In the genomic region with DNA sequence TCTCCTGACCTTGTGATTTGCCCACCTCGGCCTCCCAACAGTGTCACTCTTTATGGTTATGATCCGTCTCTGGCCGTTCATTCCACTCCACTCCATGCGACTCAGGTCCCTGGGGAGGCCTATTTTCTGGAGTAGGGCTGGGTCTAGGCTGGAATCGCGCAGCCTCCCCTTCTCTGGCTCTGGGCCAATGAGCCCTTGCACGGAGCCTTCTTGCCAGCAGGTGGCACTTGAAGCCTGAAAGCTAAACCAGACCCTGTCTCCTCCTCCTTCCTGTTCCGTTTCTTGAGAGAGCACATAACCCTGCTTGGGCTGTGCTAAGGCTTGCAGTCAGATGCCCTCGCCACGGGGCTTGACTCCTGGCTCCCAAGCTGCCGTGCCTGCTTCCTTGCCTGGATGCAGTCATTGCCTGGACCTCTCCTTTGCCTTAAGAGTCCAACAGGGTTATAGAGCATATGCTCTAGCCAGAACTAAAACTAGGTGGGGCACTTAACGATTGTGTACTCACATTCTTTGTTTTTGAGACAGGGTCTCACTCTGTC, we compare ENCODE assay signal across 1 cellular context.
TF ChIP-seq lines count a peak whose summit lies in the region.

No MANE protein-coding gene starts in this region.

TF ChIP-seq in HEK293, 187 proteins besides CTCF, POLR2A, EP300 and RAD21 (continued from another document and continues in another):
- TF ChIP-seq ZNF169 (tag by site-specific recombination; IDR thresholded peaks at IDR 0.05) (no peak), ZNF391 (tag by site-specific recombination; IDR thresholded peaks at IDR 0.05; ENCODE audit: borderline replicate concordance, low read depth) (peak; percentile 88; the same call in 1 of the 2 replicates), PRDM1 (tag by site-specific recombination; IDR thresholded peaks at IDR 0.05) (no peak), KLF8 (tag by site-specific recombination; IDR thresholded peaks at IDR 0.05) (no peak; the same call in none of the 2 replicates), HIC1 (tag by site-specific recombination; IDR thresholded peaks at IDR 0.05) (0 out of 2 replicates have a peak, but pooled peaks have one; percentile 29), ZNF433 (tag by site-specific recombination; IDR thresholded peaks at IDR 0.05; ENCODE audit: low read depth) (no peak), ZNF514 (tag by site-specific recombination; IDR thresholded peaks at IDR 0.05) (no peak), KLF16 (tag by site-specific recombination; IDR thresholded peaks at IDR 0.05) (0 out of 2 replicates have a peak, but pooled peaks have one; percentile 24), BCL11A (tag by site-specific recombination; IDR thresholded peaks at IDR 0.05; ENCODE audit: low read depth) (no peak), ZNF701 (tag by site-specific recombination; IDR thresholded peaks at IDR 0.05) (no peak), ZNF335 (tag by site-specific recombination; conservative IDR thresholded peaks at IDR 0.05) (peak; percentile 78), ZNF223 (tag by site-specific recombination; IDR thresholded peaks at IDR 0.05) (no peak), ZNF366 (tag by site-specific recombination; conservative IDR thresholded peaks at IDR 0.05) (peak; percentile 66; the same call in 1 of the 2 replicates), ZNF747 (tag by site-specific recombination; IDR thresholded peaks at IDR 0.05) (no peak), ZBTB11 (tag by site-specific recombination; conservative IDR thresholded peaks at IDR 0.05; ENCODE audit: low read depth) (no peak), ZSCAN5A (tag by site-specific recombination; IDR thresholded peaks at IDR 0.05) (no peak), ZNF571 (tag by site-specific recombination; IDR thresholded peaks at IDR 0.05) (no peak), ZNF311 (tag by site-specific recombination; IDR thresholded peaks at IDR 0.05; ENCODE audit: borderline replicate concordance) (no peak), ZNF585B (tag by site-specific recombination; IDR thresholded peaks at IDR 0.05) (no peak), ZNF146 (tag by site-specific recombination; IDR thresholded peaks at IDR 0.05) (no peak), KLF1 (tag by site-specific recombination; IDR thresholded peaks at IDR 0.05) (no peak), ZNF76 (tag by site-specific recombination; IDR thresholded peaks at IDR 0.05; ENCODE audit: borderline replicate concordance, low read depth) (no peak; the same call in 1 of the 2 replicates), ZNF184 (tag by site-specific recombination; IDR thresholded peaks at IDR 0.05) (peak; percentile 94), ZNF530 (tag by site-specific recombination; IDR thresholded peaks at IDR 0.05; ENCODE audit: low read depth) (no peak), ZBTB8A (tag by site-specific recombination; IDR thresholded peaks at IDR 0.05) (peak; percentile 81), ZBTB7A (tag by site-specific recombination; IDR thresholded peaks at IDR 0.05; ENCODE audit: low read depth) (peak; percentile 52; the same call in 1 of the 2 replicates), SETDB1 (IDR thresholded peaks at IDR 0.05; ENCODE audit: insufficient read length, low read length) (peak; percentile 13), ZNF600 (tag by site-specific recombination; IDR thresholded peaks at IDR 0.05) (peak; percentile 96), ZNF707 (tag by site-specific recombination; IDR thresholded peaks at IDR 0.05) (no peak), GFI1B (tag by site-specific recombination; IDR thresholded peaks at IDR 0.05) (no peak), ZNF48 (tag by site-specific recombination; IDR thresholded peaks at IDR 0.05) (no peak), ZNF132 (tag by site-specific recombination; IDR thresholded peaks at IDR 0.05; ENCODE audit: borderline replicate concordance) (no peak), ZNF658 (tag by site-specific recombination; IDR thresholded peaks at IDR 0.05) (no peak), ZNF501 (tag by site-specific recombination; IDR thresholded peaks at IDR 0.05) (peak; percentile 84; the same call in 1 of the 2 replicates), ZFP41 (tag by site-specific recombination; IDR thresholded peaks at IDR 0.05; ENCODE audit: borderline replicate concordance) (no peak), ZNF626 (tag by site-specific recombination; IDR thresholded peaks at IDR 0.05) (no peak)
- TF ChIP-seq, protein P1, sequence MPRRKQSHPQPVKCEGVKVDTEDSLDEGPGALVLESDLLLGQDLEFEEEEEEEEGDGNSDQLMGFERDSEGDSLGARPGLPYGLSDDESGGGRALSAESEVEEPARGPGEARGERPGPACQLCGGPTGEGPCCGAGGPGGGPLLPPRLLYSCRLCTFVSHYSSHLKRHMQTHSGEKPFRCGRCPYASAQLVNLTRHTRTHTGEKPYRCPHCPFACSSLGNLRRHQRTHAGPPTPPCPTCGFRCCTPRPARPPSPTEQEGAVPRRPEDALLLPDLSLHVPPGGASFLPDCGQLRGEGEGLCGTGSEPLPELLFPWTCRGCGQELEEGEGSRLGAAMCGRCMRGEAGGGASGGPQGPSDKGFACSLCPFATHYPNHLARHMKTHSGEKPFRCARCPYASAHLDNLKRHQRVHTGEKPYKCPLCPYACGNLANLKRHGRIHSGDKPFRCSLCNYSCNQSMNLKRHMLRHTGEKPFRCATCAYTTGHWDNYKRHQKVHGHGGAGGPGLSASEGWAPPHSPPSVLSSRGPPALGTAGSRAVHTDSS (tag by site-specific recombination; IDR thresholded peaks at IDR 0.05), result no peak
- TF ChIP-seq, protein P2, sequence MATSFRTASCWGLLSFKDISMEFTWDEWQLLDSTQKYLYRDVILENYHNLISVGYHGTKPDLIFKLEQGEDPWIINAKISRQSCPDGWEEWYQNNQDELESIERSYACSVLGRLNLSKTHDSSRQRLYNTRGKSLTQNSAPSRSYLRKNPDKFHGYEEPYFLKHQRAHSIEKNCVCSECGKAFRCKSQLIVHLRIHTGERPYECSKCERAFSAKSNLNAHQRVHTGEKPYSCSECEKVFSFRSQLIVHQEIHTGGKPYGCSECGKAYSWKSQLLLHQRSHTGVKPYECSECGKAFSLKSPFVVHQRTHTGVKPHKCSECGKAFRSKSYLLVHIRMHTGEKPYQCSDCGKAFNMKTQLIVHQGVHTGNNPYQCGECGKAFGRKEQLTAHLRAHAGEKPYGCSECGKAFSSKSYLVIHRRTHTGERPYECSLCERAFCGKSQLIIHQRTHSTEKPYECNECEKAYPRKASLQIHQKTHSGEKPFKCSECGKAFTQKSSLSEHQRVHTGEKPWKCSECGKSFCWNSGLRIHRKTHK (tag by site-specific recombination; IDR thresholded peaks at IDR 0.05), result no peak
- TF ChIP-seq, protein P3, sequence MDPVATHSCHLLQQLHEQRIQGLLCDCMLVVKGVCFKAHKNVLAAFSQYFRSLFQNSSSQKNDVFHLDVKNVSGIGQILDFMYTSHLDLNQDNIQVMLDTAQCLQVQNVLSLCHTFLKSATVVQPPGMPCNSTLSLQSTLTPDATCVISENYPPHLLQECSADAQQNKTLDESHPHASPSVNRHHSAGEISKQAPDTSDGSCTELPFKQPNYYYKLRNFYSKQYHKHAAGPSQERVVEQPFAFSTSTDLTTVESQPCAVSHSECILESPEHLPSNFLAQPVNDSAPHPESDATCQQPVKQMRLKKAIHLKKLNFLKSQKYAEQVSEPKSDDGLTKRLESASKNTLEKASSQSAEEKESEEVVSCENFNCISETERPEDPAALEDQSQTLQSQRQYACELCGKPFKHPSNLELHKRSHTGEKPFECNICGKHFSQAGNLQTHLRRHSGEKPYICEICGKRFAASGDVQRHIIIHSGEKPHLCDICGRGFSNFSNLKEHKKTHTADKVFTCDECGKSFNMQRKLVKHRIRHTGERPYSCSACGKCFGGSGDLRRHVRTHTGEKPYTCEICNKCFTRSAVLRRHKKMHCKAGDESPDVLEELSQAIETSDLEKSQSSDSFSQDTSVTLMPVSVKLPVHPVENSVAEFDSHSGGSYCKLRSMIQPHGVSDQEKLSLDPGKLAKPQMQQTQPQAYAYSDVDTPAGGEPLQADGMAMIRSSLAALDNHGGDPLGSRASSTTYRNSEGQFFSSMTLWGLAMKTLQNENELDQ (tag by site-specific recombination; IDR thresholded peaks at IDR 0.05; ENCODE audit: low read depth), result no peak
- TF ChIP-seq, protein P4, sequence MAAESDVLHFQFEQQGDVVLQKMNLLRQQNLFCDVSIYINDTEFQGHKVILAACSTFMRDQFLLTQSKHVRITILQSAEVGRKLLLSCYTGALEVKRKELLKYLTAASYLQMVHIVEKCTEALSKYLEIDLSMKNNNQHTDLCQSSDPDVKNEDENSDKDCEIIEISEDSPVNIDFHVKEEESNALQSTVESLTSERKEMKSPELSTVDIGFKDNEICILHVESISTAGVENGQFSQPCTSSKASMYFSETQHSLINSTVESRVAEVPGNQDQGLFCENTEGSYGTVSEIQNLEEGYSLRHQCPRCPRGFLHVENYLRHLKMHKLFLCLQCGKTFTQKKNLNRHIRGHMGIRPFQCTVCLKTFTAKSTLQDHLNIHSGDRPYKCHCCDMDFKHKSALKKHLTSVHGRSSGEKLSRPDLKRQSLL (tag by site-specific recombination; IDR thresholded peaks at IDR 0.05), result peak; percentile 74
- TF ChIP-seq, protein P5, sequence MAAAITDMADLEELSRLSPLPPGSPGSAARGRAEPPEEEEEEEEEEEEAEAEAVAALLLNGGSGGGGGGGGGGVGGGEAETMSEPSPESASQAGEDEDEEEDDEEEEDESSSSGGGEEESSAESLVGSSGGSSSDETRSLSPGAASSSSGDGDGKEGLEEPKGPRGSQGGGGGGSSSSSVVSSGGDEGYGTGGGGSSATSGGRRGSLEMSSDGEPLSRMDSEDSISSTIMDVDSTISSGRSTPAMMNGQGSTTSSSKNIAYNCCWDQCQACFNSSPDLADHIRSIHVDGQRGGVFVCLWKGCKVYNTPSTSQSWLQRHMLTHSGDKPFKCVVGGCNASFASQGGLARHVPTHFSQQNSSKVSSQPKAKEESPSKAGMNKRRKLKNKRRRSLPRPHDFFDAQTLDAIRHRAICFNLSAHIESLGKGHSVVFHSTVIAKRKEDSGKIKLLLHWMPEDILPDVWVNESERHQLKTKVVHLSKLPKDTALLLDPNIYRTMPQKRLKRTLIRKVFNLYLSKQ (tag by site-specific recombination; IDR thresholded peaks at IDR 0.05; ENCODE audit: borderline replicate concordance), result no peak
- TF ChIP-seq, protein P6, sequence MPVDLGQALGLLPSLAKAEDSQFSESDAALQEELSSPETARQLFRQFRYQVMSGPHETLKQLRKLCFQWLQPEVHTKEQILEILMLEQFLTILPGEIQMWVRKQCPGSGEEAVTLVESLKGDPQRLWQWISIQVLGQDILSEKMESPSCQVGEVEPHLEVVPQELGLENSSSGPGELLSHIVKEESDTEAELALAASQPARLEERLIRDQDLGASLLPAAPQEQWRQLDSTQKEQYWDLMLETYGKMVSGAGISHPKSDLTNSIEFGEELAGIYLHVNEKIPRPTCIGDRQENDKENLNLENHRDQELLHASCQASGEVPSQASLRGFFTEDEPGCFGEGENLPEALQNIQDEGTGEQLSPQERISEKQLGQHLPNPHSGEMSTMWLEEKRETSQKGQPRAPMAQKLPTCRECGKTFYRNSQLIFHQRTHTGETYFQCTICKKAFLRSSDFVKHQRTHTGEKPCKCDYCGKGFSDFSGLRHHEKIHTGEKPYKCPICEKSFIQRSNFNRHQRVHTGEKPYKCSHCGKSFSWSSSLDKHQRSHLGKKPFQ (tag by site-specific recombination; IDR thresholded peaks at IDR 0.05), result no peak
